12 cellular contexts compared by ENCODE assay signal in the genomic region with DNA sequence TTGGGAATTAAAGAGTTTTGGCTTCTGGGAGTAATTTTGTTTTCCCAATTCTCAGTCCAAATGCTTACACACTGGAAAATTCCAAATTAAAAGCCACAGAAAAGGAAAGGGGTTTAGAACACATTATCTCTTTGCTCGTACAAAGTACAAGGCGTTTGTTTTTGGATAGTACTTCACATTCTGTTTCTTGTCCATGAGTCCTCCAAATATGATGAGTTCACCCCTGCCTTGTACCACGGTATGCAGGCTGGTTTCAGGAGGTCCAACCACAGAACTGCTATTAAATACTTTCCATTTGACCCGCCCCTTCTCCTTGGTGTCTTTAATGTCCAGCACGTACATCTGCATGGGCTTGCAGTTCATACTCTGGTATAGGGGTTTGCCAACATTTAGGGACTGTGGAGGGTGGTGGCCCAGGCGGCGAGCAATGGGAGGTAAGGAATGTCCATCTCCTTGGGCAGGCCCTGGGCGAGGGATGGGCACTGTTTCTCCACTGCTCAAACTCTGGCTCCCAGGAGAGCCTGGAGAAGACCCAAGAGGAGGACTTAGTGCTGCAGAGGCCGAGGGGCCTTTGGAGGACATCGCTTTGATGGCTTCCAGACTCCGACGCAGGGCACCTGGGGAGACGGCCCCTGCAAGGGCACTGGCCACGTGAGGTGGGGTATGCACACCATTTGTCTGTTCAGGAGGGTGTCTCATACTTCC. TPM values are rescaled to one million over a fixed set of nuclear protein-coding genes. Genes with fewer than 3 reads are reported as not detected.
DNase-seq lines count a peak whose midpoint lies in the region; TF ChIP-seq lines count a peak whose summit lies in the region.
"Had no signal": no experiment of that assay in that cellular context is flagged by ENCODE, and none has a peak within 500 bp of the region (broad histone marks: within the 10 kb centered on the region; RNA-seq: fewer than 3 reads in every experiment).

No MANE protein-coding gene starts in this region.

- H3K27ac ChIP-seq in VCaP (peak overlapping the region; percentile 94; the same call in 1 of the 2 replicates), sigmoid colon (peak overlapping the region; percentile 53 to 79 (median 74))
- H3K27ac ChIP-seq: BLaER1 treated with 17β-estradiol and CSF1 and Interleukin-3, amounts not matched to agents 10 nM and 100 nM; parathyroid adenoma had no signal

- intact Hi-C loops in sigmoid colon (cut with DNase I), result no loop called here

- TF ChIP-seq POLR2A in sigmoid colon (IDR thresholded peaks at IDR 0.05), result no peak

- no peaks in the 10 kb centered on the region for H3K27me3 ChIP-seq in sigmoid colon
- H3K27me3 ChIP-seq: BLaER1 treated with 17β-estradiol and CSF1 and Interleukin-3, amounts not matched to agents 10 nM and 100 nM had no signal

- H3K36me3 ChIP-seq in sigmoid colon, result peaks cover 3 to 64% (median 12%) of the 10 kb centered on the region in 4 donors

- peaks cover 0 to 44% (median 36%) of the 10 kb centered on the region in 4 donors for H3K4me1 ChIP-seq in sigmoid colon

- no peak overlapping the region for H3K4me3 ChIP-seq in foreskin fibroblast (ENCODE audit: low read depth in 1 of 2, low read length in 2 of 2)
- H3K4me3 ChIP-seq in sigmoid colon, result no peak overlapping the region
- H3K4me3 ChIP-seq: BLaER1 treated with 17β-estradiol and CSF1 and Interleukin-3, amounts not matched to agents 10 nM and 100 nM had no signal

- H3K9me3 ChIP-seq in sigmoid colon, result no peaks in the 10 kb centered on the region
- H3K9me3 ChIP-seq: BLaER1 treated with 17β-estradiol and CSF1 and Interleukin-3, amounts not matched to agents 10 nM and 100 nM had no signal

- WGBS in sigmoid colon, 2 donors, result 92 to 93% methylated on average over 14 of the region's 14 CpGs

- no peak for TF ChIP-seq CTCF in VCaP (conservative IDR thresholded peaks at IDR 0.05)
- TF ChIP-seq CTCF in foreskin fibroblast (IDR thresholded peaks at IDR 0.05; ENCODE audit: low read depth, low read length), result no peak
- TF ChIP-seq CTCF in sigmoid colon (IDR thresholded peaks at IDR 0.05), result no peak

- peak; percentile 62 for DNase-seq in AG20443 (ENCODE audit: low spot score)
- peak; percentile 42 to 60 for DNase-seq in foreskin fibroblast
- DNase-seq in sigmoid colon, result no peak
- no peak for DNase-seq in OCI-M2 (lab: John Stamatoyannopoulos, UW; ENCODE audit: unreplicated experiment)
- DNase-seq in NCI-H2081 (lab: John Stamatoyannopoulos, UW), result no peak
- DNase-seq in NCI-H187 treated with DMSO at 0.1 percent for 48 hours (lab: John Stamatoyannopoulos, UW), result no peak
- DNase-seq in cerebellar nuclear complex (lab: John Stamatoyannopoulos, UW), result no peak
- DNase-seq: MM.1S, SIG-M5 had no signal

- peak in 1 of 4 donors; percentile 6 for TF ChIP-seq EP300 in sigmoid colon (IDR thresholded peaks at IDR 0.05)

RNA-seq across cellular contexts. Expression of a gene that starts 13.7 kb away (rescaled TPM):
- 1 to 10 TPM; 2.5 to 7.1 (median 3.2) TPM for total RNA-seq in sigmoid colon
- 1 to 10 TPM; 3.7 to 7.4 (median 6.0) TPM for polyA plus RNA-seq in sigmoid colon

RNA-seq across cellular contexts. Expression of a gene that starts 38.2 kb away (rescaled TPM):
- 1 to 10 TPM in 3 of 4 donors, not detected in 1; 2.5 to 4.4 (median 3.6) TPM for total RNA-seq in sigmoid colon
- polyA plus RNA-seq in sigmoid colon, result 10 to 100 TPM in 1 of 3 donors, 1 to 10 TPM in 2; 2.5 to 10.8 (median 7.2) TPM

Comparison
In these comparisons a context has a peak if more than half of its experiments do, and no peak if none do; other contexts are left out.
1. DNase-seq: peak in AG20443 (single experiment) and foreskin fibroblast (2 of 2); none in sigmoid colon (single experiment), OCI-M2 (single experiment), NCI-H2081 (0 of 2), NCI-H187 treated with DMSO at 0.1 percent for 48 hours (single experiment) and cerebellar nuclear complex (0 of 2).